ENCODE assay signal across 8 cellular contexts in the genomic region with DNA sequence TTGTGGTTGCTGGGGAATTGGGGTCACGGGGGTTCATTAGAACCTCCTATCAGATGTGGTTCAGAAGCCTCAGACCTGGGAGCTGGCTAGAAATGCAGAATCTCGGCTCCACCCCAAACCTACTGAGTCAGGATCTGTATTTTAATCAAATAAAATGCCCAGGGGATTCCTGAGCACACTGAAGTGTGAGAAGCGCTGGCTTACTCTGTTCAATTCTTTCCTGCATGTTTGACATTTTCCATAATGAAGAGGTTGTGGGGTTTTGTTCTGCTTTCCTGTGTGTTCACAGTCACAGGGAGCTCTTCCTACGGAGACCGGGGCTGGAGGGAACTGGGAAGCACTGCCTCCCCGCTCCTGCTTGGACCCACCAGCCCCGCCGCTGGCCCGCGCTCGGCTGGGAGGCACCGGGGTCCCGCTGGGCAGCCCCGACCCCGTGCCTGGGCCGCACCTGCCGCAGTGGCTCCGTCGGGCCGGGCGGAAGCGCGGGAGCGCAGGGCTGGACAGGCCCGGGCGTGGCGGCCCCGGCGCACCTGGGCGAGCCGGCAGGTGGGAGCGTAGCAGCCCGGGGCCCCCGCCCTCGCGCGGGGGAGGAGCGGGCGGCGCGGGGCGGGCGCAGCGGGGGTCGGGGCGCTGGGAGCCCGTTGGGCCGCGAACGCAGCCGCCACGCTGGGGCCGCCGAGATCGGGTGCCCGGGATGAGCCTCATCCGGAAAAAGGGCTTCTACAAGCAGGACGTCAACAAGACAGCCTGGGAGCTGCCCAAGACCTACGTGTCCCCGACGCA. TPM values are rescaled to one million over a fixed set of nuclear protein-coding genes. Genes with fewer than 3 reads are reported as not detected.
DNase-seq lines count a peak whose midpoint lies in the region; ATAC-seq and TF ChIP-seq lines count a peak whose summit lies in the region.

MAPK13 (plus strand) TSS at position 625 of the 783 bp plus-strand sequence; CDS start at position 695, 70 bp downstream.

- no peak for TF ChIP-seq CTCF in AG04450 (IDR thresholded peaks at IDR 0.05; ENCODE audit: low read depth, low read length)
- TF ChIP-seq CTCF in neural progenitor cell (IDR thresholded peaks at IDR 0.05) = no peak

- H3K27ac ChIP-seq in AG04450 (ENCODE audit: low read depth, low read length) (peak within 1 kb of the TSS; percentile 61), HUES48 (ENCODE audit: low read depth, low read length) (no peak within 1 kb of the TSS), esophagus (ENCODE audit: low read depth in 2 of 2, low read length in 1 of 2) (peak within 1 kb of the TSS; percentile 84 to 94), neural progenitor cell (no peak within 1 kb of the TSS)

- H3K4me1 ChIP-seq in HUES48 (ENCODE audit: control insufficient read depth, insufficient read depth, low read length) (peaks cover 14% of the 10 kb centered on the region), esophagus (ENCODE audit: control insufficient read depth in 2 of 2, insufficient read depth in 2 of 2, low read length in 1 of 2) (peaks cover 0 to 11% of the 10 kb centered on the region in 2 donors), neural progenitor cell (peaks cover 9% of the 10 kb centered on the region)

- POLR2A ChIA-PET in AG04450 (lab: Yijun Ruan, JAX) = no interaction called here

- H3K36me3 ChIP-seq in HUES48 (ENCODE audit: control insufficient read depth, insufficient read depth, low read length) (no peaks in the 10 kb centered on the region), esophagus (ENCODE audit: control insufficient read depth in 2 of 2, insufficient read depth in 2 of 2, low read length in 1 of 2) (peaks cover 0 to 4% of the 10 kb centered on the region in 2 donors), neural progenitor cell (no peaks in the 10 kb centered on the region)

- no peaks in the 10 kb centered on the region for H3K79me2 ChIP-seq in neural progenitor cell (ENCODE audit: low read depth)

- H3K27me3 Mint-ChIP-seq in neural progenitor cell (ENCODE audit: insufficient read depth, low read depth) = peaks cover 13% of the 10 kb centered on the region

- H3K9ac ChIP-seq in HUES48 (ENCODE audit: low read depth, low read length) = peak within 1 kb of the TSS; percentile 19; the same call in 1 of the 2 replicates
- no peak within 1 kb of the TSS for H3K9ac ChIP-seq in neural progenitor cell

- WGBS in esophagus, 2 donors = 2 to 3% methylated on average over 48 to 61 of the region's 61 CpGs

- H3K9me3 Mint-ChIP-seq in neural progenitor cell = no peaks in the 10 kb centered on the region

- H2AFZ ChIP-seq in neural progenitor cell (replicated peaks) = peak within 1 kb of the TSS; percentile 30

- peak within 1 kb of the TSS; percentile 78 for H3K4me3 Mint-ChIP-seq in neural progenitor cell

- no peaks in the 10 kb centered on the region for H3K27me3 ChIP-seq in AG04450 (ENCODE audit: control insufficient read depth, insufficient read depth, low read length)
- peaks cover 10% of the 10 kb centered on the region for H3K27me3 ChIP-seq in HUES48 (ENCODE audit: control insufficient read depth, insufficient read depth, low read length)
- no peaks in the 10 kb centered on the region for H3K27me3 ChIP-seq in esophagus (ENCODE audit: control insufficient read depth in 1 of 2, insufficient read depth in 2 of 2, low read length in 2 of 2)
- peaks cover 41% of the 10 kb centered on the region for H3K27me3 ChIP-seq in neural progenitor cell

- H3K4me2 ChIP-seq in neural progenitor cell = peak within 1 kb of the TSS; percentile 82

- ATAC-seq in HG03432 (IDR thresholded peaks at IDR 0.05; ENCODE audit: unreplicated experiment) (no peak), HG03196 (IDR thresholded peaks at IDR 0.05; ENCODE audit: unreplicated experiment) (no peak), HG02938 (IDR thresholded peaks at IDR 0.05; ENCODE audit: unreplicated experiment) (no peak)

- no peak within 1 kb of the TSS for H3K27ac Mint-ChIP-seq in neural progenitor cell

- H3K9me3 ChIP-seq in AG04450 (ENCODE audit: control insufficient read depth, insufficient read depth, low read length) (peaks cover 5% of the 10 kb centered on the region; the same call in 1 of the 2 replicates), HUES48 (ENCODE audit: control insufficient read depth, insufficient read depth, low read length) (no peaks in the 10 kb centered on the region), esophagus (ENCODE audit: control insufficient read depth in 2 of 2, insufficient read depth in 1 of 2, low read depth in 1 of 2, low read length in 1 of 2) (no peaks in the 10 kb centered on the region), neural progenitor cell (ENCODE audit: low read depth) (no peaks in the 10 kb centered on the region)

- DNase-seq in AG04450 (ENCODE audit: low read depth, low spot score) (no peak), neural progenitor cell (ENCODE audit: low spot score) (peak; percentile 48)
- DNase-seq in activated CD4-positive, alpha-beta T cell treated with anti-CD3 and anti-CD28 coated beads for 48 hours = peak; percentile 50

- H4K20me1 ChIP-seq in neural progenitor cell (ENCODE audit: low read depth) = no peaks in the 10 kb centered on the region

- H3F3A ChIP-seq in neural progenitor cell (ENCODE audit: low read depth) = no peaks in the 10 kb centered on the region

- H3K4me1 Mint-ChIP-seq in neural progenitor cell = peaks cover 15% of the 10 kb centered on the region

- H3K36me3 Mint-ChIP-seq in neural progenitor cell = no peaks in the 10 kb centered on the region

- CTCF ChIA-PET in AG04450 (lab: Charles Lee) = interaction anchor here (2.8 kb wide), 1 partner anchor 35 kb away, joined by 10 read pairs; no protein-coding TSS in a partner anchor

- peak within 1 kb of the TSS; percentile 31; the same call in 1 of the 2 replicates for H3K4me3 ChIP-seq in AG04450 (ENCODE audit: low read depth, low read length)
- peak within 1 kb of the TSS; percentile 56 for H3K4me3 ChIP-seq in HUES48 (ENCODE audit: low read depth, low read length)
- peak within 1 kb of the TSS; percentile 74 to 76 for H3K4me3 ChIP-seq in esophagus (ENCODE audit: low read depth in 1 of 2, low read length in 2 of 2)
- peak within 1 kb of the TSS; percentile 48 for H3K4me3 ChIP-seq in neural progenitor cell

RNA-seq across cellular contexts. Expression of gene MAPK13, which starts in this region (rescaled TPM):
- polyA plus RNA-seq in AG04450 (2011; rRNA removed) (3.8 and 4.0 TPM in 2 replicates), esophagus (10 to 100 TPM; 53.3 to 91.8 TPM)
- 3.1 and 4.5 TPM in 2 replicates for polyA minus RNA-seq in AG04450 (2011; rRNA and poly(A)+ RNA removed)
- 0.13 and 1.1 TPM in 2 replicates for total RNA-seq in neural progenitor cell (ENCODE audit: low replicate concordance)

Comparison
In these comparisons a context has a peak if more than half of its experiments do, and no peak if none do; other contexts are left out.
1. RNA of gene MAPK13 (polyA plus RNA-seq): 53.3 to 91.8 TPM in esophagus; 3.8 to 4.0 TPM in AG04450; every median in the first group is over 10 times any median in the second.
2. H3K27ac ChIP-seq: peak in AG04450 (single experiment) and esophagus (2 of 2); none in HUES48 (single experiment) and neural progenitor cell (single experiment).
3. Peak in every context shown above with its lines, with median percentiles within 50 percentile points of each other: H3K4me3 ChIP-seq.